ENCODE assay signal across 32 cellular contexts in the genomic region with DNA sequence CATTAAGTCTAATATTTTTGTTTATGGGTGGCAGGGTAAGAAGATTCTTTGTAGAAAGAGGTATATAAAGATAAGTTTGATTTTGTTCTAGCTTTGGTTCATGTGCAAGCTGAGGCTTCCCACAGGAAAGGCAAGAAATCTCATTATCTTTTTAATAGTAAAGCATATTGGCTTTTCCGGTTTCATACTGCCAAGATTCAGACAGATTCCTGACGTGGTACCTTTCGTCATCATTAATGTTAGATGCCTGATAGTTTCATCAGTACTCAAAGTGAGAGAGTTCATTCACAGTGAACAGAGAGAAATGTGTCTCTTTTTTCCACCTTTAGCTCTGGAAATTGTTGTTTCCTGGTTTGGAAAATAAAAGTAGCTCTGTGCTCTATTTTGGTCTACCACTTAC. TPM values are rescaled to one million over a fixed set of nuclear protein-coding genes. Genes with fewer than 3 reads are reported as not detected.
DNase-seq lines count a peak whose midpoint lies in the region; ATAC-seq and TF ChIP-seq lines count a peak whose summit lies in the region.
"Had no signal": no experiment of that assay in that cellular context is flagged by ENCODE, and none has a peak within 500 bp of the region (broad histone marks: within the 10 kb centered on the region; RNA-seq: fewer than 3 reads in every experiment).

No MANE protein-coding gene starts in this region.

- H3K4me3 ChIP-seq in IMR-90 (ENCODE audit: insufficient read depth, low read depth, low read length) (no peak overlapping the region), smooth muscle cell (no peak overlapping the region)
- H3K4me3 ChIP-seq: BLaER1, thoracic aorta had no signal

- H3K4me1 ChIP-seq in IMR-90 (ENCODE audit: control insufficient read depth, insufficient read depth, low read length) (peaks cover 31% of the 10 kb centered on the region), smooth muscle cell (ENCODE audit: low read depth) (peaks cover under 1% of the 10 kb centered on the region)

- no peak overlapping the region for H2AK5ac ChIP-seq in IMR-90 (ENCODE audit: low read depth, low read length)

- H3K14ac ChIP-seq in IMR-90 (replicated peaks; ENCODE audit: low read depth, low read length): peak overlapping the region; percentile 29; the same call in 1 of the 2 replicates

- H3K9ac ChIP-seq in IMR-90 (ENCODE audit: low read depth, low read length) (no peak overlapping the region), smooth muscle cell (ENCODE audit: low read depth) (no peak overlapping the region)
- H3K9ac ChIP-seq: BLaER1, KMS-11 had no signal

- ATAC-seq in IMR-90 (ENCODE audit: low read depth): no peak
- no peak for ATAC-seq in stimulated activated naive CD8-positive, alpha-beta T cell treated with anti-CD3 and anti-CD28 coated beads, Interleukin-15, amount 100 ng/mL, for 72 hours
- ATAC-seq: activated CD4-positive, alpha-beta T cell treated with anti-CD3 and anti-CD28 coated beads for 36 hours; activated CD8-positive, alpha-beta T cell treated with anti-CD3 and anti-CD28 coated beads for 36 hours; naive thymus-derived CD4-positive, alpha-beta T cell had no signal

- H3K9me3 ChIP-seq in IMR-90 (ENCODE audit: control insufficient read depth, insufficient read depth, low read length): no peaks in the 10 kb centered on the region
- no peaks in the 10 kb centered on the region for H3K9me3 ChIP-seq in smooth muscle cell (replicated peaks; ENCODE audit: low read depth)
- H3K9me3 ChIP-seq: BLaER1, Caco-2, thoracic aorta had no signal

- no peak overlapping the region for H2BK15ac ChIP-seq in IMR-90 (ENCODE audit: low read depth, low read length)

- H4K5ac ChIP-seq in IMR-90 (ENCODE audit: low read depth, low read length): peak overlapping the region; percentile 32; the same call in 1 of the 2 replicates

- H3K27me3 ChIP-seq in IMR-90 (ENCODE audit: control insufficient read depth, insufficient read depth, low read length): no peaks in the 10 kb centered on the region
- H3K27me3 ChIP-seq in smooth muscle cell (ENCODE audit: low read depth): no peaks in the 10 kb centered on the region
- H3K27me3 ChIP-seq: BLaER1 had no signal

- dilution Hi-C loops in IMR-90 (cut with HindIII; ENCODE audit: low sequenced_read_pairs, unreplicated experiment): no loop called here

- H2BK5ac ChIP-seq in IMR-90 (ENCODE audit: low read depth, low read length, poor library complexity, severe bottlenecking): peak overlapping the region; percentile 61

- POLR2A ChIA-PET in IMR-90 (lab: Charles Lee; ENCODE audit: unreplicated experiment): no interaction called here

- WGBS in IMR-90 (ENCODE audit: extremely low coverage in 2 of 2, insufficient read length in 1 of 2), 2 experiments: no CpG with 5 or more reads among the region's 3 CpGs
- WGBS in smooth muscle cell (ENCODE audit: low lambda C conversion rate): 63% methylated on average over 3 of the region's 3 CpGs

- H3K4me3 Mint-ChIP-seq in activated naive CD4-positive, alpha-beta T cell treated with anti-CD3 and anti-CD28 coated beads, Interleukin-2, amount 10 ng/mL, durations not matched to agents 7 days and 5 days: no peak overlapping the region
- no peak overlapping the region for H3K4me3 Mint-ChIP-seq in stimulated activated naive CD8-positive, alpha-beta T cell treated with anti-CD3 and anti-CD28 coated beads, Interleukin-15, amount 100 ng/mL, for 72 hours
- H3K4me3 Mint-ChIP-seq: activated CD4-positive, alpha-beta T cell treated with anti-CD3 and anti-CD28 coated beads for 36 hours; activated CD8-positive, alpha-beta T cell treated with anti-CD3 and anti-CD28 coated beads for 36 hours; activated naive CD4-positive, alpha-beta T cell treated with anti-CD3 and anti-CD28 coated beads, Interleukin-2, amount 50 U/mL, for 24 hours; naive thymus-derived CD4-positive, alpha-beta T cell; T-helper 2 cell treated with Interferon-gamma antibody and Interleukin-4, amounts not matched to agents 5 μg/mL and 100 μg/mL, for 36 hours had no signal

- peaks cover 97% of the 10 kb centered on the region for H4K20me1 ChIP-seq in IMR-90 (ENCODE audit: insufficient read depth, low read length)
- peaks cover 100% of the 10 kb centered on the region for H4K20me1 ChIP-seq in smooth muscle cell (ENCODE audit: low read depth)
- H4K20me1 ChIP-seq: BLaER1 had no signal

- no peak overlapping the region for H3K56ac ChIP-seq in IMR-90 (ENCODE audit: extremely low read depth, insufficient read depth, low read length)

- no peak overlapping the region for H3K4me2 ChIP-seq in IMR-90 (ENCODE audit: low read depth, low read length)
- no peak overlapping the region for H3K4me2 ChIP-seq in smooth muscle cell
- H3K4me2 ChIP-seq: BLaER1, KMS-11 had no signal

- peak overlapping the region; percentile 42; the same call in 1 of the 2 replicates for H3K4ac ChIP-seq in IMR-90 (ENCODE audit: low read depth, low read length)

- H3K9me1 ChIP-seq in IMR-90 (ENCODE audit: insufficient read depth, low read length): peaks cover 27% of the 10 kb centered on the region

- H3K27ac Mint-ChIP-seq in activated naive CD4-positive, alpha-beta T cell treated with anti-CD3 and anti-CD28 coated beads, Interleukin-2, amount 10 ng/mL, durations not matched to agents 7 days and 5 days: no peak overlapping the region
- H3K27ac Mint-ChIP-seq in stimulated activated naive CD8-positive, alpha-beta T cell treated with anti-CD3 and anti-CD28 coated beads, Interleukin-15, amount 100 ng/mL, for 72 hours: peak overlapping the region in 1 of 2 donors; percentile 54
- H3K27ac Mint-ChIP-seq: activated CD4-positive, alpha-beta T cell treated with anti-CD3 and anti-CD28 coated beads for 36 hours; activated CD8-positive, alpha-beta T cell treated with anti-CD3 and anti-CD28 coated beads for 36 hours; activated naive CD4-positive, alpha-beta T cell treated with anti-CD3 and anti-CD28 coated beads, Interleukin-2, amount 50 U/mL, for 24 hours; activated T-helper 2 cell treated with anti-CD3 and anti-CD28 coated beads, Interferon-gamma antibody, Interleukin-2, Interleukin-4, amounts not matched to agents 10 μg/mL and 5 μg/mL and 100 μg/mL, durations not matched to agents 14 hours and 24 hours and 36 hours; naive thymus-derived CD4-positive, alpha-beta T cell; T-helper 2 cell treated with Interferon-gamma antibody and Interleukin-4, amounts not matched to agents 5 μg/mL and 100 μg/mL, for 36 hours had no signal

- H3K9me3 Mint-ChIP-seq in activated naive CD4-positive, alpha-beta T cell treated with anti-CD3 and anti-CD28 coated beads, Interleukin-2, amount 10 ng/mL, durations not matched to agents 7 days and 5 days: no peaks in the 10 kb centered on the region
- no peaks in the 10 kb centered on the region for H3K9me3 Mint-ChIP-seq in stimulated activated naive CD8-positive, alpha-beta T cell treated with anti-CD3 and anti-CD28 coated beads, Interleukin-15, amount 100 ng/mL, for 72 hours
- H3K9me3 Mint-ChIP-seq: activated CD8-positive, alpha-beta T cell treated with anti-CD3 and anti-CD28 coated beads for 36 hours; activated naive CD4-positive, alpha-beta T cell treated with anti-CD3 and anti-CD28 coated beads, Interleukin-2, amount 50 U/mL, for 24 hours; activated T-helper 2 cell treated with anti-CD3 and anti-CD28 coated beads, Interferon-gamma antibody, Interleukin-2, Interleukin-4, amounts not matched to agents 10 μg/mL and 5 μg/mL and 100 μg/mL, durations not matched to agents 14 hours and 24 hours and 36 hours; naive thymus-derived CD4-positive, alpha-beta T cell; T-helper 2 cell treated with Interferon-gamma antibody and Interleukin-4, amounts not matched to agents 5 μg/mL and 100 μg/mL, for 36 hours had no signal

- DNase-seq in EH (ENCODE audit: low read depth): peak; percentile 18
- DNase-seq in IMR-90: no peak
- DNase-seq in kidney tubule cell (ENCODE audit: low spot score): peak; percentile 18
- no peak for DNase-seq in smooth muscle cell (lab: John Stamatoyannopoulos, UW; ENCODE audit: unreplicated experiment)
- no peak for DNase-seq in activated naive CD4-positive, alpha-beta T cell treated with anti-CD3 and anti-CD28 coated beads, Interleukin-2, amount 10 ng/mL, durations not matched to agents 7 days and 5 days
- no peak for DNase-seq in stimulated activated naive CD8-positive, alpha-beta T cell treated with anti-CD3 and anti-CD28 coated beads, Interleukin-15, amount 100 ng/mL, for 72 hours
- DNase-seq in NCI-H1048 (lab: John Stamatoyannopoulos, UW): no peak
- DNase-seq: activated CD4-positive, alpha-beta T cell treated with anti-CD3 and anti-CD28 coated beads for 36 hours; activated CD8-positive, alpha-beta T cell treated with anti-CD3 and anti-CD28 coated beads for 36 hours; amygdala; Caco-2; cortex of kidney; effector memory CD4-positive, alpha-beta T cell; HCEC 1CT; islet precursor cell; midbrain; MM.1S; naive thymus-derived CD4-positive, alpha-beta T cell; NCI-H1417; NCI-H2029 treated with DMSO at 0.1 percent for 48 hours; NCI-H524 treated with DMSO at 0.1 percent for 48 hours; nucleus accumbens; SHP77; stimulated activated naive CD4-positive, alpha-beta T cell treated with Interleukin-2 at 50 U/mL for 16 hours had no signal

- H3K79me1 ChIP-seq in IMR-90 (ENCODE audit: low read depth in 1 of 2, low read length in 2 of 2): peaks cover 32 to 94% of the 10 kb centered on the region in 2 experiments

- H2AK9ac ChIP-seq in IMR-90 (replicated peaks; ENCODE audit: low read depth, low read length, poor library complexity): no peak overlapping the region

- H3K27me3 Mint-ChIP-seq in activated naive CD4-positive, alpha-beta T cell treated with anti-CD3 and anti-CD28 coated beads, Interleukin-2, amount 10 ng/mL, durations not matched to agents 7 days and 5 days: no peaks in the 10 kb centered on the region
- H3K27me3 Mint-ChIP-seq in stimulated activated naive CD8-positive, alpha-beta T cell treated with anti-CD3 and anti-CD28 coated beads, Interleukin-15, amount 100 ng/mL, for 72 hours: no peaks in the 10 kb centered on the region
- H3K27me3 Mint-ChIP-seq: activated CD4-positive, alpha-beta T cell treated with anti-CD3 and anti-CD28 coated beads for 36 hours; activated CD8-positive, alpha-beta T cell treated with anti-CD3 and anti-CD28 coated beads for 36 hours; activated naive CD4-positive, alpha-beta T cell treated with anti-CD3 and anti-CD28 coated beads, Interleukin-2, amount 50 U/mL, for 24 hours; naive thymus-derived CD4-positive, alpha-beta T cell had no signal

- H3K36me3 Mint-ChIP-seq in activated naive CD4-positive, alpha-beta T cell treated with anti-CD3 and anti-CD28 coated beads, Interleukin-2, amount 10 ng/mL, durations not matched to agents 7 days and 5 days: no peaks in the 10 kb centered on the region

- 0 out of 2 replicates have a peak overlapping the region, but pooled peaks have one; percentile 10 for H3K18ac ChIP-seq in IMR-90 (ENCODE audit: low read depth, low read length)

- no peak overlapping the region for H2BK120ac ChIP-seq in IMR-90 (ENCODE audit: low read depth, low read length)

- H3K27ac ChIP-seq in IMR-90 (ENCODE audit: insufficient read depth, low read length) (peak overlapping the region; percentile 1; the same call in 1 of the 2 replicates), smooth muscle cell (ENCODE audit: low read depth) (peak overlapping the region; percentile 80)
- H3K27ac ChIP-seq: BLaER1, epithelial cell of prostate, HL-60, KMS-11 had no signal

- H4K91ac ChIP-seq in IMR-90 (ENCODE audit: insufficient read depth, low read depth, low read length): no peak overlapping the region; the same call in 1 of the 2 replicates

- BruUV-seq in IMR-90 (replicated peaks; lab: Mats Ljungman, UMichigan): no TSS peak

- intact Hi-C loops in IMR-90 (cut with micrococcal nuclease): loop anchor here (5.0 kb wide), 2 partner anchors 63 to 98 kb away; a partner anchor contains a TSS

- peaks cover 3% of the 10 kb centered on the region for H3K79me2 ChIP-seq in smooth muscle cell (ENCODE audit: low read depth)

- H3K36me3 ChIP-seq in IMR-90 (ENCODE audit: control insufficient read depth, insufficient read depth, low read length) (peaks cover 65% of the 10 kb centered on the region), smooth muscle cell (ENCODE audit: low read depth) (peaks cover 54% of the 10 kb centered on the region)

- no peak for TF ChIP-seq RAD21 in IMR-90 (IDR thresholded peaks at IDR 0.05; ENCODE audit: low read length)

- H3F3A ChIP-seq in smooth muscle cell (ENCODE audit: low read depth): peaks cover 93% of the 10 kb centered on the region

- CTCF ChIA-PET in IMR-90 (lab: Yijun Ruan, JAX): interaction anchor here (0.6 kb wide), 1 partner anchor 99 kb away, joined by 5 read pairs; no protein-coding TSS in a partner anchor
- CTCF ChIA-PET in activated naive CD4-positive, alpha-beta T cell treated with anti-CD3 and anti-CD28 coated beads, Interleukin-2, amount 10 ng/mL, durations not matched to agents 7 days and 5 days (lab: Charles Lee): interaction anchor here (3.7 kb wide), 1 partner anchor 12 kb away, joined by 26 read pairs; no protein-coding TSS in a partner anchor

- in situ Hi-C loops in IMR-90 (cut with MboI; ENCODE audit: low sequenced_read_pairs): no loop called here

- peak overlapping the region in 1 of 2 experiments; percentile 51; a peak in 2 of 4 replicates for H4K8ac ChIP-seq in IMR-90 (ENCODE audit: low read depth in 2 of 2, low read length in 2 of 2)

- H2AFZ ChIP-seq in IMR-90 (replicated peaks; ENCODE audit: low read length, poor library complexity) (no peak overlapping the region), smooth muscle cell (ENCODE audit: low read depth) (no peak overlapping the region)

- H3K23ac ChIP-seq in IMR-90 (ENCODE audit: low read depth, low read length): peak overlapping the region; percentile 80; the same call in 1 of the 2 replicates

- H3K4me1 Mint-ChIP-seq in activated naive CD4-positive, alpha-beta T cell treated with anti-CD3 and anti-CD28 coated beads, Interleukin-2, amount 10 ng/mL, durations not matched to agents 7 days and 5 days: no peaks in the 10 kb centered on the region
- H3K4me1 Mint-ChIP-seq in stimulated activated naive CD8-positive, alpha-beta T cell treated with anti-CD3 and anti-CD28 coated beads, Interleukin-15, amount 100 ng/mL, for 72 hours: no peaks in the 10 kb centered on the region
- H3K4me1 Mint-ChIP-seq: activated naive CD4-positive, alpha-beta T cell treated with anti-CD3 and anti-CD28 coated beads, Interleukin-2, amount 50 U/mL, for 24 hours had no signal

- H2BK20ac ChIP-seq in IMR-90 (ENCODE audit: low read depth, low read length): no peak overlapping the region

- TF ChIP-seq CTCF in IMR-90 (conservative IDR thresholded peaks at IDR 0.05; ENCODE audit: low read depth, low read length): no peak
- no peak for TF ChIP-seq CTCF in smooth muscle cell (IDR thresholded peaks at IDR 0.05; ENCODE audit: borderline replicate concordance, insufficient read depth, poor library complexity, severe bottlenecking)

- no peak for TF ChIP-seq POLR2A in IMR-90 (IDR thresholded peaks at IDR 0.05; ENCODE audit: low read depth, low read length)

RNA-seq across cellular contexts. Expression of a gene that starts 16.5 kb away (rescaled TPM):
- 661 and 997 TPM in 2 replicates for total RNA-seq in IMR-90 (2012; rRNA removed)
- polyA plus RNA-seq in IMR-90 (2012; rRNA removed): 1,566 and 1,623 TPM in 2 replicates
- polyA plus RNA-seq in IMR-90 (2012; cell fraction: cytosol; rRNA removed): 700 and 932 TPM in 2 replicates
- polyA plus RNA-seq in IMR-90 (2012; cell fraction: nucleus; rRNA removed; ENCODE audit: low replicate concordance): 972 and 2,415 TPM in 2 replicates
- total RNA-seq in smooth muscle cell: 1,694 and 1,869 TPM in 2 replicates
- 1,915 and 2,406 TPM in 2 replicates for polyA plus RNA-seq in smooth muscle cell

Comparison
In these comparisons a context has a peak if more than half of its experiments do, and no peak if none do; other contexts are left out.
1. DNase-seq: peak in EH (single experiment) and kidney tubule cell (single experiment); none in IMR-90 (single experiment), smooth muscle cell (single experiment), activated naive CD4-positive, alpha-beta T cell treated with anti-CD3 and anti-CD28 coated beads, Interleukin-2, amount 10 ng/mL, durations not matched to agents 7 days and 5 days (single experiment), stimulated activated naive CD8-positive, alpha-beta T cell treated with anti-CD3 and anti-CD28 coated beads, Interleukin-15, amount 100 ng/mL, for 72 hours (0 of 2) and NCI-H1048 (single experiment).